Comparison of ENCODE assay signal across 8 cellular contexts in the genomic region with DNA sequence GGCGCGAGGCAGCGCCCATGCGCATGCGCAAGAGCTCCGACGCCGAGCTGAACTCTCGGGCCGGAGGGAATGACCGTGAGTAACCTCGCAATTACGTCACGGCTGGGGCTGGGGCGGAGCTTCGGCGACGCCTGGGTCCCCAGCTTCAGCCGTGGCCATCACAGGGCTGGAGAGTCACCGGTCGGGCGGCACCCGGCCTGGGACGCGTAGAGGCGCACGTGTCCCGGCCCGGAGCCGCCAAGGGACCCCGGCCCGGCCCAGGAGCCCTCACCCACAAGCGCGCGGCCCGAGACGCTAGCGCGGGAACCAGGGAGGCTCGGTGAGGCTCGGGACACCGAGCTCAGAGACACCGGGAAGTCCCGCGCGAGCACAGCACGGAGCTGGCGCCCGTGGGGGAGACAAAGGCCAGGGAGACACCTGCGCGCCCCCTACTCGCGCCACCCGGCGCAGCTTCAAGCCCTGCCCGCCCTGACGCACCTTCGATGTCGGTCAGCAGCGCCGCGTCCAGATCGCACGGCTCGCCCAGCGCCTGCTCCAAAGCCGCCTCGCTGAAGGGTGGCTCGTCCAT. TPM values are rescaled to one million over a fixed set of nuclear protein-coding genes. Genes with fewer than 3 reads are reported as not detected.
DNase-seq lines count a peak whose midpoint lies in the region; ATAC-seq, FAIRE-seq and TF ChIP-seq lines count a peak whose summit lies in the region.

No MANE protein-coding gene starts in this region.

- ATAC-seq in HG02759 (IDR thresholded peaks at IDR 0.05; ENCODE audit: unreplicated experiment), result peak; percentile 64
- peak; percentile 66 for ATAC-seq in activated naive CD8-positive, alpha-beta T cell treated with anti-CD3 and anti-CD28 coated beads, Interleukin-2, amount 50 U/mL, for 24 hours
- ATAC-seq in Right ventricle myocardium superior (ENCODE audit: poor library complexity), result peak; percentile 85
- peak; percentile 77 to 83 (median 82) for ATAC-seq in pancreas

- H3K9me3 ChIP-seq in SU-DHL-6 (ENCODE audit: insufficient read depth, low read length) (no peaks in the 10 kb centered on the region), pancreas (no peaks in the 10 kb centered on the region), thyroid gland (no peaks in the 10 kb centered on the region)

- TF ChIP-seq POLR2A in thyroid gland (IDR thresholded peaks at IDR 0.05), result peak; percentile 97 to 100

- WGBS in pancreas, 2 donors, result 0% methylated on average over 46 to 69 of the region's 69 CpGs
- WGBS in thyroid gland, 2 donors, result 0% methylated on average over 1 to 7 of the region's 69 CpGs

- peak overlapping the region; percentile 85 for H3K4me3 Mint-ChIP-seq in activated naive CD8-positive, alpha-beta T cell treated with anti-CD3 and anti-CD28 coated beads, Interleukin-2, amount 50 U/mL, for 24 hours

- H3K27me3 ChIP-seq in SU-DHL-6 (ENCODE audit: low read length) (no peaks in the 10 kb centered on the region), pancreas (no peaks in the 10 kb centered on the region), thyroid gland (no peaks in the 10 kb centered on the region)

- H4K20me1 ChIP-seq in SU-DHL-6 (ENCODE audit: low read depth, low read length), result no peaks in the 10 kb centered on the region

- peaks cover 35% of the 10 kb centered on the region for H3K79me2 ChIP-seq in SU-DHL-6 (ENCODE audit: insufficient read depth, low read length)

- no peaks in the 10 kb centered on the region for H3K9me2 ChIP-seq in SU-DHL-6 (replicated peaks; ENCODE audit: insufficient read depth, low read length)

- peak overlapping the region; percentile 85 for H3K27ac Mint-ChIP-seq in activated naive CD8-positive, alpha-beta T cell treated with anti-CD3 and anti-CD28 coated beads, Interleukin-2, amount 50 U/mL, for 24 hours

- H3K4me1 ChIP-seq in pancreas (peaks cover 31 to 54% (median 46%) of the 10 kb centered on the region in 3 donors), thyroid gland (peaks cover 66 to 71% of the 10 kb centered on the region in 2 donors)

- FAIRE-seq in pancreas (lab: Jason Lieb, UNC), result no peak

- DNase-seq in NCI-H128 (lab: John Stamatoyannopoulos, UW; ENCODE audit: unreplicated experiment), result peak; percentile 89
- peak; percentile 100 for DNase-seq in activated naive CD8-positive, alpha-beta T cell treated with anti-CD3 and anti-CD28 coated beads, Interleukin-2, amount 50 U/mL, for 24 hours
- peak; percentile 98 for DNase-seq in Right ventricle myocardium superior
- DNase-seq in pancreas, result peak; percentile 97 to 100 (median 99)
- peak; percentile 98 to 99 for DNase-seq in thyroid gland

- H3K4me3 ChIP-seq in GM12875 (ENCODE audit: low read depth, low read length), result peak overlapping the region; percentile 89
- H3K4me3 ChIP-seq in SU-DHL-6 (ENCODE audit: insufficient read depth, low read length, poor library complexity, severe bottlenecking), result peak overlapping the region; percentile 80
- peak overlapping the region; percentile 45 to 90 (median 72) for H3K4me3 ChIP-seq in pancreas
- H3K4me3 ChIP-seq in thyroid gland (replicated peaks in 1 of 3), result peak overlapping the region; percentile 56 to 90 (median 87)

- no peaks in the 10 kb centered on the region for H3K27me3 Mint-ChIP-seq in activated naive CD8-positive, alpha-beta T cell treated with anti-CD3 and anti-CD28 coated beads, Interleukin-2, amount 50 U/mL, for 24 hours

- peaks cover 24% of the 10 kb centered on the region for H3K36me3 Mint-ChIP-seq in activated naive CD8-positive, alpha-beta T cell treated with anti-CD3 and anti-CD28 coated beads, Interleukin-2, amount 50 U/mL, for 24 hours (ENCODE audit: low read depth)

- peak overlapping the region; percentile 76 for H3K4me2 ChIP-seq in SU-DHL-6 (ENCODE audit: low read depth, low read length, poor library complexity, severe bottlenecking)

- H3K9me3 Mint-ChIP-seq in activated naive CD8-positive, alpha-beta T cell treated with anti-CD3 and anti-CD28 coated beads, Interleukin-2, amount 50 U/mL, for 24 hours, result no peaks in the 10 kb centered on the region

- peaks cover 74% of the 10 kb centered on the region for H3K4me1 Mint-ChIP-seq in activated naive CD8-positive, alpha-beta T cell treated with anti-CD3 and anti-CD28 coated beads, Interleukin-2, amount 50 U/mL, for 24 hours

- intact Hi-C loops in Right ventricle myocardium superior (cut with DNase I), result no loop called here
- intact Hi-C loops in pancreas (cut with DNase I), result no loop called here
- intact Hi-C loops in thyroid gland (cut with DNase I), result no loop called here

- H2AFZ ChIP-seq in SU-DHL-6 (ENCODE audit: low read depth, low read length, severe bottlenecking), result peak overlapping the region; percentile 39

- H3F3A ChIP-seq in SU-DHL-6 (ENCODE audit: insufficient read depth), result peaks cover 23% of the 10 kb centered on the region

- TF ChIP-seq CTCF in GM12875 (IDR thresholded peaks at IDR 0.05; ENCODE audit: borderline replicate concordance, insufficient read depth, low read depth, low read length), result no peak
- TF ChIP-seq CTCF in SU-DHL-6 (IDR thresholded peaks at IDR 0.05; ENCODE audit: insufficient read depth, low read length, poor library complexity, severe bottlenecking), result no peak
- TF ChIP-seq CTCF in pancreas (IDR thresholded peaks at IDR 0.05), result no peak
- peak in 1 of 6 experiments; percentile 7 for TF ChIP-seq CTCF in thyroid gland (IDR thresholded peaks at IDR 0.05)

- H3K9ac ChIP-seq in SU-DHL-6 (ENCODE audit: low read length), result peak overlapping the region; percentile 89

- H3K36me3 ChIP-seq in SU-DHL-6 (ENCODE audit: low read length), result no peaks in the 10 kb centered on the region
- H3K36me3 ChIP-seq in pancreas, result no peaks in the 10 kb centered on the region
- H3K36me3 ChIP-seq in thyroid gland, result no peaks in the 10 kb centered on the region

- H3K27ac ChIP-seq in SU-DHL-6 (ENCODE audit: low read depth, low read length), result peak overlapping the region; percentile 69
- H3K27ac ChIP-seq in pancreas, result peak overlapping the region; percentile 98 to 100 (median 99)
- peak overlapping the region; percentile 99 for H3K27ac ChIP-seq in thyroid gland

RNA-seq across cellular contexts. Expression of a gene that starts 0.5 kb away (rescaled TPM):
- total RNA-seq in Right ventricle myocardium superior (14.7 TPM), pancreas (10 to 100 TPM; 12.0 to 38.1 (median 24.3) TPM), thyroid gland (10 to 100 TPM; 44.6 to 89.4 (median 63.0) TPM)
- polyA plus RNA-seq in pancreas, result 10 to 100 TPM; 67.3 to 77.5 TPM

Comparison
In these comparisons a context has a peak if more than half of its experiments do, and no peak if none do; other contexts are left out.
1. Peak in every context shown above with its lines: DNase-seq, ATAC-seq, H3K4me3 ChIP-seq and H3K27ac ChIP-seq.